Comparison of ENCODE assay signal across 8 cellular contexts in the genomic region with DNA sequence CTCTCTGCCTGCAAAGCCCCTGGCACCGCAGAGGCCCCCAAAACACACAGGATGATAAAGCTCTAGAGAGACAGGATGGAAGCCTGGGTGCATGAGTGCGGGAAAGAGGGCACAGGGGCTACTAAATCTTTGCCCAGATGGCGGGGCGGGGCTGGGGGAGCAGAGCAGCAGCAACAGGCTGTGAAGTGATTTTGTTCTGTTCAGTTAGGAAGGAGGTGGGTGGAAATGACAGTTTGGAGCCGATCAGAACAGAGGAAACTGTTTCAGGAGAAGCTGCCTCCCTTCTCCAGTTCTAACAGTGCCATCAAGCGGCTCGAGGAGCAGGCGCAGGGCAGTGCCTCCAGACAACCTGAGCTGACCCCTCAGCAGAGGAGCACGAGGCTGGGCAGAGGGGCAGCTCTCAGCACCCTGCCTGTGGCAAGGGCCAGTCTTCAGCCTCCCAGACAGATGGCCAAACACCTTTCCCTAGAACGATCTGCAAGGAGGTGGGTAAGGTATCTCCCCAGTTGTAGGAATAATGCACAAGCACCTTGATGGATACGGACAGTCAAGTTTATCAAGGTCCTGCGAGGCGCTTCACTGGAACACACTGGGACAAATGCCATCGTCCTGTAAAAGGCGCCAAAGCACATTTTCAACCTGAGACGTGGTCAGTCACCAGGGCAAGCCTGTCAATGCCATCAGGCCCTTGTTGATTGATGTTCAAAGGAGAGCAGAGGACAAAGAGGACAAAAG. TPM values are rescaled to one million over a fixed set of nuclear protein-coding genes. Genes with fewer than 3 reads are reported as not detected.
A peak's percentile ranks its signal among the peaks of the same experiment; 100 is the strongest.
DNase-seq lines count a peak whose midpoint lies in the region; ATAC-seq and TF ChIP-seq lines count a peak whose summit lies in the region.

No MANE protein-coding gene starts in this region.

- DNase-seq in CD4-positive, alpha-beta T cell = peak; percentile 46 to 67 (median 55)
- peak; percentile 92 for DNase-seq in NOMO-1 treated with dmso at 0.1 percent for 144 hours (lab: John Stamatoyannopoulos, UW; ENCODE audit: unreplicated experiment)
- peak; percentile 68 for DNase-seq in activated CD8-positive, alpha-beta memory T cell treated with anti-CD3 and anti-CD28 coated beads, Interleukin-2, amount 50 U/mL, for 4 hours
- peak; percentile 73 for DNase-seq in epidermal melanocyte (ENCODE audit: insufficient read length, low spot score)
- DNase-seq in stimulated activated CD8-positive, alpha-beta memory T cell treated with anti-CD3 and anti-CD28 coated beads, Interleukin-7, amount 100 ng/mL, for 4 hours (ENCODE audit: low read depth in 2 of 2) = peak; percentile 48 to 50

- H3K9ac ChIP-seq in HUES48 (ENCODE audit: low read depth, low read length) (no peak overlapping the region), mucosa of stomach (ENCODE audit: low read length) (peak overlapping the region; percentile 68)

- H3K36me3 Mint-ChIP-seq in CD4-positive, alpha-beta T cell (ENCODE audit: low read depth) = no peaks in the 10 kb centered on the region

- no peak overlapping the region for H3K27ac ChIP-seq in CD4-positive, alpha-beta T cell (ENCODE audit: low read depth, low read length)
- H3K27ac ChIP-seq in HUES48 (ENCODE audit: low read depth, low read length) = peak overlapping the region; percentile 54

- POLR2A ChIA-PET in CD4-positive, alpha-beta T cell (lab: Charles Lee) = interaction anchor here (1.0 to 2.4 kb wide), 8 partner anchors 77 to 596 kb away, joined by 3 to 14 read pairs (median 7); a partner anchor contains a TSS

- CTCF ChIA-PET in CD4-positive, alpha-beta T cell (lab: Charles Lee) = interaction anchor here (0.6 to 2.1 kb wide), 29 partner anchors 19 to 605 kb away, joined by 3 to 20 read pairs (median 3); a partner anchor contains a TSS

- H3K4me3 Mint-ChIP-seq in CD4-positive, alpha-beta T cell = no peak overlapping the region

- intact Hi-C loops in CD4-positive, alpha-beta T cell (cut with DNase I, micrococcal nuclease) = loop anchor here (1.0 to 5.0 kb wide), 6 partner anchors 359 to 584 kb away; a partner anchor contains a TSS

- no peak overlapping the region for H3K4me3 ChIP-seq in HUES48 (ENCODE audit: low read depth, low read length)
- peak overlapping the region; percentile 27 for H3K4me3 ChIP-seq in mucosa of stomach (ENCODE audit: low read length)

- H3K4me1 Mint-ChIP-seq in CD4-positive, alpha-beta T cell (ENCODE audit: low read depth) = peaks cover 12% of the 10 kb centered on the region

- no peaks in the 10 kb centered on the region for H3K27me3 ChIP-seq in CD4-positive, alpha-beta T cell (ENCODE audit: control insufficient read depth, insufficient read depth, low read length)
- no peaks in the 10 kb centered on the region for H3K27me3 ChIP-seq in HUES48 (ENCODE audit: control insufficient read depth, insufficient read depth, low read length)
- H3K27me3 ChIP-seq in mucosa of stomach (ENCODE audit: control insufficient read depth, insufficient read depth, low read length) = no peaks in the 10 kb centered on the region

- H3K27ac Mint-ChIP-seq in CD4-positive, alpha-beta T cell = peak overlapping the region; percentile 10

- peak; percentile 96 for ATAC-seq in CD4-positive, alpha-beta T cell (ENCODE audit: poor library complexity)
- ATAC-seq in GM19468 (IDR thresholded peaks at IDR 0.05; ENCODE audit: extremely low read depth, unreplicated experiment) = peak; percentile 62

- peak; percentile 96 for TF ChIP-seq CTCF in CD4-positive, alpha-beta T cell (IDR thresholded peaks at IDR 0.05)

- H3K36me3 ChIP-seq in HUES48 (ENCODE audit: control insufficient read depth, insufficient read depth, low read length) (no peaks in the 10 kb centered on the region), mucosa of stomach (ENCODE audit: control insufficient read depth, insufficient read depth, low read length) (no peaks in the 10 kb centered on the region)

- H3K9me3 ChIP-seq in CD4-positive, alpha-beta T cell (ENCODE audit: control insufficient read depth, low read length) = no peaks in the 10 kb centered on the region
- H3K9me3 ChIP-seq in HUES48 (ENCODE audit: control insufficient read depth, insufficient read depth, low read length) (no peaks in the 10 kb centered on the region), mucosa of stomach (ENCODE audit: control insufficient read depth, low read length) (no peaks in the 10 kb centered on the region)

- no peaks in the 10 kb centered on the region for H3K27me3 Mint-ChIP-seq in CD4-positive, alpha-beta T cell

- no peaks in the 10 kb centered on the region for H3K9me3 Mint-ChIP-seq in CD4-positive, alpha-beta T cell

- H3K4me1 ChIP-seq in HUES48 (ENCODE audit: control insufficient read depth, insufficient read depth, low read length) = peaks cover 19% of the 10 kb centered on the region
- peaks cover 35% of the 10 kb centered on the region for H3K4me1 ChIP-seq in mucosa of stomach (ENCODE audit: control insufficient read depth, insufficient read depth, low read length)

RNA-seq across cellular contexts. Expression of a gene that starts 44.9 kb away (rescaled TPM):
- 100 to 1,000 TPM; 129 to 133 TPM for total RNA-seq in CD4-positive, alpha-beta T cell
